ENCODE assay signal across 8 cellular contexts in the genomic region with DNA sequence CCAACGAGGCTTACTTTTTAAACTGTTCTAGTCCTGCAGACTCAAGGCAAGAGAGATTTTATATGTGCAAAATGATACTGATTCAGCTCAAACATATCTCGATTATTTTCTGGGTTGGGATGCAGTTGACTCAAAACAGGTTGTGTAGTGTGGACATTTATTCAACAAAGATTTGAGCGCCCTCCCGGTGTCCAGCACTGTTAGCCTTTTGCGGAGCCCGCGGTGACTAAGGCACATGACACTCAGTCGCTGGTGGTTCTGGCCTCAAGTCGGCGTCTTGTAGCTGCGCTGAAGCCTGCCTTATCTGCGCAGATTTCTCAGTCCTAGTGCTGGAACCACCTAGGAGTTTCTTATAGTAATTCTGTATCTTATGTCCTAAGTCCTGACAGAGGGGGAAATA. TPM values are rescaled to one million over a fixed set of nuclear protein-coding genes. Genes with fewer than 3 reads are reported as not detected.
DNase-seq lines count a peak whose midpoint lies in the region; ATAC-seq and FAIRE-seq lines count a peak whose summit lies in the region.

No MANE protein-coding gene starts in this region.

- H3K4me3 Mint-ChIP-seq in activated naive CD4-positive, alpha-beta T cell treated with anti-CD3 and anti-CD28 coated beads, Interleukin-2, amount 10 ng/mL, durations not matched to agents 7 days and 5 days = peak overlapping the region; percentile 57

- peak; percentile 71 for FAIRE-seq in islet of Langerhans (lab: Jason Lieb, UNC)

- no peak for ATAC-seq in activated naive CD4-positive, alpha-beta T cell treated with anti-CD3 and anti-CD28 coated beads, Interleukin-2, amount 50 U/mL, for 72 hours
- no peak for ATAC-seq in GM21390 (IDR thresholded peaks at IDR 0.05; ENCODE audit: unreplicated experiment)

- peak overlapping the region; percentile 86 for H3K4me3 ChIP-seq in skeletal muscle satellite cell (ENCODE audit: low read length)

- no peaks in the 10 kb centered on the region for H3K36me3 Mint-ChIP-seq in activated naive CD4-positive, alpha-beta T cell treated with anti-CD3 and anti-CD28 coated beads, Interleukin-2, amount 10 ng/mL, durations not matched to agents 7 days and 5 days
- peaks cover 0 to 11% of the 10 kb centered on the region in 2 donors for H3K36me3 Mint-ChIP-seq in activated naive CD4-positive, alpha-beta T cell treated with anti-CD3 and anti-CD28 coated beads, Interleukin-2, amount 50 U/mL, for 72 hours

- H3K9ac ChIP-seq in skeletal muscle satellite cell (ENCODE audit: low read depth, low read length) = peak overlapping the region; percentile 84

- H3K4me1 Mint-ChIP-seq in activated naive CD4-positive, alpha-beta T cell treated with anti-CD3 and anti-CD28 coated beads, Interleukin-2, amount 10 ng/mL, durations not matched to agents 7 days and 5 days = peaks cover 10% of the 10 kb centered on the region

- no peaks in the 10 kb centered on the region for H3K9me3 Mint-ChIP-seq in activated naive CD4-positive, alpha-beta T cell treated with anti-CD3 and anti-CD28 coated beads, Interleukin-2, amount 10 ng/mL, durations not matched to agents 7 days and 5 days
- H3K9me3 Mint-ChIP-seq in activated naive CD4-positive, alpha-beta T cell treated with anti-CD3 and anti-CD28 coated beads, Interleukin-2, amount 50 U/mL, for 72 hours = no peaks in the 10 kb centered on the region

- no peaks in the 10 kb centered on the region for H3K9me3 ChIP-seq in skeletal muscle satellite cell (replicated peaks; ENCODE audit: low read length)

- peaks cover 4% of the 10 kb centered on the region for H3K4me1 ChIP-seq in skeletal muscle satellite cell (ENCODE audit: control insufficient read depth, insufficient read depth, low read length)

- H3K27me3 Mint-ChIP-seq in activated naive CD4-positive, alpha-beta T cell treated with anti-CD3 and anti-CD28 coated beads, Interleukin-2, amount 10 ng/mL, durations not matched to agents 7 days and 5 days = peaks cover 41% of the 10 kb centered on the region

- H3K36me3 ChIP-seq in skeletal muscle satellite cell (ENCODE audit: insufficient read depth, low read length) = no peaks in the 10 kb centered on the region

- CTCF ChIA-PET in activated naive CD4-positive, alpha-beta T cell treated with anti-CD3 and anti-CD28 coated beads, Interleukin-2, amount 10 ng/mL, durations not matched to agents 7 days and 5 days (lab: Charles Lee) = interaction anchor here (0.6 kb wide), 1 partner anchor 75 kb away, joined by 3 read pairs; no protein-coding TSS in a partner anchor

- H3K4me2 ChIP-seq in skeletal muscle satellite cell (ENCODE audit: low read length) = peak overlapping the region; percentile 98

- DNase-seq in activated naive CD4-positive, alpha-beta T cell treated with anti-CD3 and anti-CD28 coated beads, Interleukin-2, amount 10 ng/mL, durations not matched to agents 7 days and 5 days = no peak
- no peak for DNase-seq in activated naive CD4-positive, alpha-beta T cell treated with anti-CD3 and anti-CD28 coated beads, Interleukin-2, amount 50 U/mL, for 72 hours (ENCODE audit: low spot score in 2 of 2)
- DNase-seq in NCI-H82 (lab: John Stamatoyannopoulos, UW) (peak; percentile 74), cerebellar nuclear complex (lab: John Stamatoyannopoulos, UW) (peak; percentile 21 to 66)
- DNase-seq in stimulated activated CD4-positive, alpha-beta T cell treated with anti-CD3 and anti-CD28 coated beads, Interleukin-2, amount 100 ng/mL, for 48 hours = no peak

- H3K27ac Mint-ChIP-seq in activated naive CD4-positive, alpha-beta T cell treated with anti-CD3 and anti-CD28 coated beads, Interleukin-2, amount 10 ng/mL, durations not matched to agents 7 days and 5 days = no peak overlapping the region
- no peak overlapping the region for H3K27ac Mint-ChIP-seq in activated naive CD4-positive, alpha-beta T cell treated with anti-CD3 and anti-CD28 coated beads, Interleukin-2, amount 50 U/mL, for 72 hours

- H3K27me3 ChIP-seq in skeletal muscle satellite cell (ENCODE audit: control insufficient read depth, insufficient read depth, low read length) = no peaks in the 10 kb centered on the region

RNA-seq across cellular contexts. Expression of gene CADPS2, which starts 0.9 kb away (rescaled TPM):
- total RNA-seq in activated naive CD4-positive, alpha-beta T cell treated with anti-CD3 and anti-CD28 coated beads, Interleukin-2, amount 50 U/mL, for 72 hours = not detected
- 11.1 and 12.2 TPM in 2 replicates for total RNA-seq in skeletal muscle satellite cell (2012; rRNA removed)

Comparison
In these comparisons a context has a peak if more than half of its experiments do, and no peak if none do; other contexts are left out.
1. DNase-seq: peak in NCI-H82 (single experiment) and cerebellar nuclear complex (2 of 2); none in activated naive CD4-positive, alpha-beta T cell treated with anti-CD3 and anti-CD28 coated beads, Interleukin-2, amount 10 ng/mL, durations not matched to agents 7 days and 5 days (single experiment), activated naive CD4-positive, alpha-beta T cell treated with anti-CD3 and anti-CD28 coated beads, Interleukin-2, amount 50 U/mL, for 72 hours (0 of 2) and stimulated activated CD4-positive, alpha-beta T cell treated with anti-CD3 and anti-CD28 coated beads, Interleukin-2, amount 100 ng/mL, for 48 hours (0 of 2).